In genomic region chr5:39073759-39074008, GRCh38 we compare ENCODE assay signal across 8 cellular contexts. TPM values are rescaled to one million over a fixed set of nuclear protein-coding genes. Genes with fewer than 3 reads are reported as not detected.
DNase-seq lines count a peak whose midpoint lies in the region; ATAC-seq and TF ChIP-seq lines count a peak whose summit lies in the region.

No MANE protein-coding gene starts in this region.

- no peaks in the 10 kb centered on the region for H3K9me3 ChIP-seq in stomach

- DNase-seq in activated T-helper 2 cell treated with anti-CD3 and anti-CD28 coated beads, Interferon-gamma antibody, Interleukin-2, Interleukin-4, amounts not matched to agents 10 μg/mL and 5 μg/mL and 100 μg/mL, durations not matched to agents 14 hours and 24 hours and 36 hours (ENCODE audit: low spot score) = no peak
- DNase-seq in immature natural killer cell (no peak), stomach (no peak), SW480 (ENCODE audit: low spot score) (no peak)
- DNase-seq in effector CD4-positive, alpha-beta T cell = no peak

- peak; percentile 23 for ATAC-seq in GM19025 (IDR thresholded peaks at IDR 0.05; ENCODE audit: low read depth, unreplicated experiment)
- peak; percentile 24 for ATAC-seq in HG03108 (IDR thresholded peaks at IDR 0.05; ENCODE audit: unreplicated experiment)

- H3K9me3 Mint-ChIP-seq in activated T-helper 2 cell treated with anti-CD3 and anti-CD28 coated beads, Interferon-gamma antibody, Interleukin-2, Interleukin-4, amounts not matched to agents 10 μg/mL and 5 μg/mL and 100 μg/mL, durations not matched to agents 14 hours and 24 hours and 36 hours = no peaks in the 10 kb centered on the region
- no peaks in the 10 kb centered on the region for H3K9me3 Mint-ChIP-seq in immature natural killer cell

- H3K36me3 Mint-ChIP-seq in activated T-helper 2 cell treated with anti-CD3 and anti-CD28 coated beads, Interferon-gamma antibody, Interleukin-2, Interleukin-4, amounts not matched to agents 10 μg/mL and 5 μg/mL and 100 μg/mL, durations not matched to agents 14 hours and 24 hours and 36 hours (ENCODE audit: low read depth) = peaks cover 26% of the 10 kb centered on the region
- peaks cover 0 to under 1% (median under 1%) of the 10 kb centered on the region in 3 donors for H3K36me3 Mint-ChIP-seq in immature natural killer cell

- H3K4me1 ChIP-seq in ACC112 (ENCODE audit: control insufficient read depth, insufficient read depth, low read length, unreplicated experiment) (peaks cover 25% of the 10 kb centered on the region), stomach (peaks cover 11 to 53% (median 33%) of the 10 kb centered on the region in 4 donors)

- no peak for TF ChIP-seq EP300 in stomach (IDR thresholded peaks at IDR 0.05)

- peak overlapping the region; percentile 84 for H3K4me3 Mint-ChIP-seq in activated T-helper 2 cell treated with anti-CD3 and anti-CD28 coated beads, Interferon-gamma antibody, Interleukin-2, Interleukin-4, amounts not matched to agents 10 μg/mL and 5 μg/mL and 100 μg/mL, durations not matched to agents 14 hours and 24 hours and 36 hours (ENCODE audit: low read depth)
- peak overlapping the region; percentile 90 to 98 (median 96) for H3K4me3 Mint-ChIP-seq in immature natural killer cell

- no peak for TF ChIP-seq CTCF in stomach (IDR thresholded peaks at IDR 0.05)

- H2AFZ ChIP-seq in ACC112 (ENCODE audit: low read length, unreplicated experiment) = peak overlapping the region; percentile 68

- H3K4me1 Mint-ChIP-seq in activated T-helper 2 cell treated with anti-CD3 and anti-CD28 coated beads, Interferon-gamma antibody, Interleukin-2, Interleukin-4, amounts not matched to agents 10 μg/mL and 5 μg/mL and 100 μg/mL, durations not matched to agents 14 hours and 24 hours and 36 hours (ENCODE audit: low read depth) = peaks cover 44% of the 10 kb centered on the region
- peaks cover 44 to 66% of the 10 kb centered on the region in 2 donors for H3K4me1 Mint-ChIP-seq in immature natural killer cell

- intact Hi-C loops in activated T-helper 2 cell treated with anti-CD3 and anti-CD28 coated beads, Interferon-gamma antibody, Interleukin-2, Interleukin-4, amounts not matched to agents 10 μg/mL and 5 μg/mL and 100 μg/mL, durations not matched to agents 14 hours and 24 hours and 36 hours (cut with micrococcal nuclease) = loop anchor here (5.0 to 10.0 kb wide), 4 partner anchors 81 to 1681 kb away; partner anchors contain the start of genes LIFR, OSMR and TTC33
- intact Hi-C loops in stomach (cut with DNase I; ENCODE audit: low total_unique reads) = no loop called here

- H3K79me2 ChIP-seq in ACC112 (ENCODE audit: control insufficient read depth, insufficient read depth, low read length, unreplicated experiment) = peaks cover 61% of the 10 kb centered on the region

- H3K27ac ChIP-seq in ACC112 (ENCODE audit: low read depth, low read length) = peak overlapping the region; percentile 90
- peak overlapping the region; percentile 94 to 99 (median 99) for H3K27ac ChIP-seq in stomach

- H3K27me3 ChIP-seq in ACC112 (ENCODE audit: insufficient read depth, low read length) = no peaks in the 10 kb centered on the region
- no peaks in the 10 kb centered on the region for H3K27me3 ChIP-seq in stomach

- H3K36me3 ChIP-seq in ACC112 (ENCODE audit: insufficient read depth, low read length) (peaks cover 7% of the 10 kb centered on the region), stomach (peaks cover 0 to 9% (median 2%) of the 10 kb centered on the region in 4 donors)

- no peak for TF ChIP-seq POLR2A in stomach (IDR thresholded peaks at IDR 0.05)

- peaks cover 8% of the 10 kb centered on the region for H3K27me3 Mint-ChIP-seq in activated T-helper 2 cell treated with anti-CD3 and anti-CD28 coated beads, Interferon-gamma antibody, Interleukin-2, Interleukin-4, amounts not matched to agents 10 μg/mL and 5 μg/mL and 100 μg/mL, durations not matched to agents 14 hours and 24 hours and 36 hours (ENCODE audit: low read depth)
- H3K27me3 Mint-ChIP-seq in immature natural killer cell (ENCODE audit: low read depth in 3 of 3) = peaks cover 10 to 23% (median 18%) of the 10 kb centered on the region in 3 donors

- H3K4me3 ChIP-seq in ACC112 (ENCODE audit: low read depth, low read length) (peak overlapping the region; percentile 86), stomach (peak overlapping the region; percentile 82 to 96 (median 88))

- peak overlapping the region; percentile 85 for H3K27ac Mint-ChIP-seq in activated T-helper 2 cell treated with anti-CD3 and anti-CD28 coated beads, Interferon-gamma antibody, Interleukin-2, Interleukin-4, amounts not matched to agents 10 μg/mL and 5 μg/mL and 100 μg/mL, durations not matched to agents 14 hours and 24 hours and 36 hours
- peak overlapping the region; percentile 94 to 98 (median 96) for H3K27ac Mint-ChIP-seq in immature natural killer cell

- 0% methylated on average over 11 to 27 of the region's 27 CpGs; no CpG with 5 or more reads in 1 of the 5 donors for WGBS in stomach, 5 donors

RNA-seq across cellular contexts. Expression of gene RICTOR, which starts 0.5 kb away (rescaled TPM):
- total RNA-seq in activated T-helper 2 cell treated with anti-CD3 and anti-CD28 coated beads, Interferon-gamma antibody, Interleukin-2, Interleukin-4, amounts not matched to agents 10 μg/mL and 5 μg/mL and 100 μg/mL, durations not matched to agents 14 hours and 24 hours and 36 hours = 28.2 and 29.8 TPM in 2 replicates
- polyA plus RNA-seq in immature natural killer cell = 10 to 100 TPM in 1 of 3 donors, 1 to 10 TPM in 2; 6.7 to 14.0 (median 7.4) TPM
- 100 to 1,000 TPM in 2 of 5 donors, 10 to 100 TPM in 3; 14.2 to 125 (median 36.2) TPM for total RNA-seq in stomach
- 1 to 10 TPM; 2.3 to 3.7 (median 3.3) TPM for polyA plus RNA-seq in stomach
